ENCODE assay signal across 1 cellular context in genomic region chr5:151020304-151021031, GRCh38.
TF ChIP-seq lines count a peak whose summit lies in the region.

Gene GPX3 (plus strand): TSS chr5:151020591. CDS start chr5:151020655, 64 bp downstream.

TF ChIP-seq in HEK293, 187 proteins besides CTCF, POLR2A, EP300 and RAD21 (continued from another document and continues in another):
- peak; percentile 40; the same call in 1 of the 2 replicates for TF ChIP-seq ZBTB10 (tag by site-specific recombination; IDR thresholded peaks at IDR 0.05)
- no peak for TF ChIP-seq ZNF23 (tag by site-specific recombination; IDR thresholded peaks at IDR 0.05; ENCODE audit: borderline replicate concordance)
- no peak for TF ChIP-seq ZNF529 (tag by site-specific recombination; IDR thresholded peaks at IDR 0.05; ENCODE audit: insufficient replicate concordance)
- TF ChIP-seq HIC1 (tag by site-specific recombination; IDR thresholded peaks at IDR 0.05) = no peak
- no peak for TF ChIP-seq AEBP2 (tag by site-specific recombination; IDR thresholded peaks at IDR 0.05; ENCODE audit: borderline replicate concordance)
- no peak for TF ChIP-seq ZNF146 (tag by site-specific recombination; IDR thresholded peaks at IDR 0.05)
- TF ChIP-seq SP2 (tag by site-specific recombination; IDR thresholded peaks at IDR 0.05) = peak; percentile 89
- no peak for TF ChIP-seq ZNF530 (tag by site-specific recombination; IDR thresholded peaks at IDR 0.05; ENCODE audit: low read depth)
- TF ChIP-seq ZNF701 (tag by site-specific recombination; IDR thresholded peaks at IDR 0.05) = no peak
- TF ChIP-seq ZNF626 (tag by site-specific recombination; IDR thresholded peaks at IDR 0.05) = no peak
- TF ChIP-seq ZNF140 (tag by site-specific recombination; IDR thresholded peaks at IDR 0.05) = no peak
- 0 out of 2 replicates have a peak, but pooled peaks have one; percentile 20 for TF ChIP-seq REST (tag by site-specific recombination; IDR thresholded peaks at IDR 0.05)
- TF ChIP-seq ZNF391 (tag by site-specific recombination; IDR thresholded peaks at IDR 0.05; ENCODE audit: borderline replicate concordance, low read depth) = no peak
- no peak for TF ChIP-seq HOXD13 (CRISPR knock-in tag; IDR thresholded peaks at IDR 0.05; ENCODE audit: borderline replicate concordance)
- 0 out of 2 replicates have a peak, but pooled peaks have one; percentile 18 for TF ChIP-seq ZNF366 (tag by site-specific recombination; conservative IDR thresholded peaks at IDR 0.05)
- no peak for TF ChIP-seq ELK4 (IDR thresholded peaks at IDR 0.05; ENCODE audit: borderline replicate concordance, low read depth, low read length)
- peak; percentile 41; the same call in 1 of the 2 replicates for TF ChIP-seq ZBTB20 (tag by site-specific recombination; IDR thresholded peaks at IDR 0.05)
- TF ChIP-seq ZNF660 (tag by site-specific recombination; IDR thresholded peaks at IDR 0.05) = no peak
- no peak for TF ChIP-seq HOXA7 (CRISPR knock-in tag; IDR thresholded peaks at IDR 0.05; ENCODE audit: borderline replicate concordance)
- TF ChIP-seq ZNF747 (tag by site-specific recombination; IDR thresholded peaks at IDR 0.05) = no peak
- TF ChIP-seq ZIC2 (tag by site-specific recombination; IDR thresholded peaks at IDR 0.05) = no peak
- no peak for TF ChIP-seq ZNF555 (tag by site-specific recombination; conservative IDR thresholded peaks at IDR 0.05)
- TF ChIP-seq BCL11B (tag by site-specific recombination; IDR thresholded peaks at IDR 0.05; ENCODE audit: low read depth) = no peak
- TF ChIP-seq ZXDB (tag by site-specific recombination; IDR thresholded peaks at IDR 0.05) = 0 out of 2 replicates have a peak, but pooled peaks have one; percentile 21
- no peak for TF ChIP-seq ZNF214 (tag by site-specific recombination; IDR thresholded peaks at IDR 0.05; ENCODE audit: borderline replicate concordance)
- no peak for TF ChIP-seq ZSCAN30 (tag by site-specific recombination; IDR thresholded peaks at IDR 0.05)
- no peak for TF ChIP-seq ZNF514 (tag by site-specific recombination; IDR thresholded peaks at IDR 0.05)
- TF ChIP-seq MEIS1 (CRISPR knock-in tag; IDR thresholded peaks at IDR 0.05; ENCODE audit: borderline replicate concordance) = no peak
- peak; percentile 71; the same call in 1 of the 2 replicates for TF ChIP-seq ZNF777 (tag by site-specific recombination; IDR thresholded peaks at IDR 0.05; ENCODE audit: borderline replicate concordance)
- TF ChIP-seq ZNF677 (tag by site-specific recombination; IDR thresholded peaks at IDR 0.05) = no peak
- no peak for TF ChIP-seq PRDM1 (tag by site-specific recombination; IDR thresholded peaks at IDR 0.05)
- peak; percentile 38; the same call in 1 of the 2 replicates for TF ChIP-seq SP3 (tag by site-specific recombination; IDR thresholded peaks at IDR 0.05)
- TF ChIP-seq PBX3 (CRISPR knock-in tag; IDR thresholded peaks at IDR 0.05) = no peak
- TF ChIP-seq TSHZ1 (tag by site-specific recombination; IDR thresholded peaks at IDR 0.05; ENCODE audit: borderline replicate concordance) = no peak
- no peak for TF ChIP-seq ZNF114 (tag by site-specific recombination; IDR thresholded peaks at IDR 0.05)
- no peak for TF ChIP-seq ZNF621 (tag by site-specific recombination; IDR thresholded peaks at IDR 0.05)
- no peak for TF ChIP-seq ZNF2 (tag by site-specific recombination; IDR thresholded peaks at IDR 0.05)
- TF ChIP-seq ZNF202 (tag by site-specific recombination; IDR thresholded peaks at IDR 0.05; ENCODE audit: borderline replicate concordance) = no peak
- TF ChIP-seq ZNF624 (tag by site-specific recombination; IDR thresholded peaks at IDR 0.05) = no peak
- TF ChIP-seq KLF9 (tag by site-specific recombination; IDR thresholded peaks at IDR 0.05; ENCODE audit: low read depth) = peak; percentile 63
- no peak for TF ChIP-seq ZNF37A (tag by site-specific recombination; IDR thresholded peaks at IDR 0.05)
- TF ChIP-seq GLIS2 (tag by site-specific recombination; IDR thresholded peaks at IDR 0.05) = peak; percentile 49
- no peak for TF ChIP-seq ZNF280C (tag by site-specific recombination; IDR thresholded peaks at IDR 0.05)
- TF ChIP-seq ZBTB17 (tag by site-specific recombination; IDR thresholded peaks at IDR 0.05) = peak; percentile 21
- no peak; the same call in 1 of the 2 replicates for TF ChIP-seq YY2 (tag by site-specific recombination; IDR thresholded peaks at IDR 0.05)
- TF ChIP-seq GLI2 (tag by site-specific recombination; IDR thresholded peaks at IDR 0.05; ENCODE audit: borderline replicate concordance, low read depth) = no peak
- no peak for TF ChIP-seq ZNF792 (tag by site-specific recombination; IDR thresholded peaks at IDR 0.05)
- no peak for TF ChIP-seq ZNF76 (tag by site-specific recombination; IDR thresholded peaks at IDR 0.05; ENCODE audit: borderline replicate concordance, low read depth)
- TF ChIP-seq ZNF169 (tag by site-specific recombination; IDR thresholded peaks at IDR 0.05) = no peak
- no peak for TF ChIP-seq ZNF544 (tag by site-specific recombination; IDR thresholded peaks at IDR 0.05)
